ENCODE assay signal across 10 cellular contexts in genomic region chr18:3305933-3306332, GRCh38. TPM values are rescaled to one million over a fixed set of nuclear protein-coding genes. Genes with fewer than 3 reads are reported as not detected.
DNase-seq lines count a peak whose midpoint lies in the region; ATAC-seq and TF ChIP-seq lines count a peak whose summit lies in the region.
"Had no signal": no experiment of that assay in that cellular context is flagged by ENCODE, and none has a peak within 500 bp of the region (broad histone marks: within the 10 kb centered on the region; RNA-seq: fewer than 3 reads in every experiment).

No MANE protein-coding gene starts in this region.

- peak overlapping the region; percentile 72 for H3K4me2 ChIP-seq in mammary epithelial cell (ENCODE audit: insufficient read depth, low read depth, low read length)

- H3K9ac ChIP-seq in mammary epithelial cell (ENCODE audit: insufficient read depth, low read length), result peak overlapping the region; percentile 80

- intact Hi-C loops in mammary epithelial cell (cut with micrococcal nuclease), result loop anchor here (1.0 to 2.0 kb wide), 4 partner anchors 9 to 143 kb away; no protein-coding TSS in a partner anchor

- H3K27me3 ChIP-seq in mammary epithelial cell (ENCODE audit: insufficient read depth, low read length), result no peaks in the 10 kb centered on the region
- H3K27me3 ChIP-seq: neutrophil had no signal

- H2AFZ ChIP-seq in mammary epithelial cell (ENCODE audit: low read depth, low read length), result peak overlapping the region; percentile 24

- BruUV-seq in mammary epithelial cell (replicated peaks; lab: Mats Ljungman, UMichigan), result no TSS peak

- H3K4me1 ChIP-seq in mammary epithelial cell (ENCODE audit: insufficient read depth, low read length), result peaks cover 23% of the 10 kb centered on the region

- CTCF ChIA-PET in RWPE1 (lab: Yijun Ruan, JAX), result interaction anchor here (0.6 to 1.3 kb wide), 3 partner anchors 9 to 473 kb away, joined by 3 read pairs; no protein-coding TSS in a partner anchor
- CTCF ChIA-PET in mammary epithelial cell (lab: Charles Lee; ENCODE audit: low non-redundant PET), result interaction anchor here (0.6 kb wide), 1 partner anchor 288 kb away, joined by 3 read pairs; no protein-coding TSS in a partner anchor

- peak overlapping the region in 2 of 3 experiments; percentile 4 to 23 for H3K4me3 ChIP-seq in mammary epithelial cell (replicated peaks in 1 of 3; ENCODE audit: insufficient read depth in 1 of 3, low read depth in 2 of 3, low read length in 3 of 3)

- DNase-seq in HPDE6-E6E7 (ENCODE audit: extremely low spot score) (peak; percentile 62), RWPE1 (ENCODE audit: low spot score) (peak; percentile 74), mammary epithelial cell (peak; percentile 80), pons (ENCODE audit: low spot score) (peak; percentile 17), NCI-H1436 (lab: John Stamatoyannopoulos, UW) (no peak), NCI-H1105 treated with DMSO at 0.1 percent for 48 hours (lab: John Stamatoyannopoulos, UW) (no peak), COR-L47 (lab: John Stamatoyannopoulos, UW) (no peak)
- DNase-seq: NCI-H1694 had no signal

- H3K79me2 ChIP-seq in mammary epithelial cell (ENCODE audit: insufficient read depth, low read length), result no peaks in the 10 kb centered on the region

- no peak for ATAC-seq in HG03095 (IDR thresholded peaks at IDR 0.05; ENCODE audit: unreplicated experiment)

- dilution Hi-C loops in mammary epithelial cell (cut with HindIII; ENCODE audit: low sequenced_read_pairs), result loop anchor here (10.0 kb wide), 1 partner anchor 149 kb away; the partner anchor contains the start of gene TGIF1

- WGBS in mammary epithelial cell (ENCODE audit: low coverage, missing lambda C conversion rate), result 6% methylated on average over 8 of the region's 8 CpGs

- in situ Hi-C loops in mammary epithelial cell (cut with MboI; ENCODE audit: low sequenced_read_pairs in 2 of 2), result loop anchor here in 1 of 2 donors (5.0 kb wide), 1 partner anchor 141 kb away; no protein-coding TSS in a partner anchor

- H3K27ac ChIP-seq in RWPE1 (peak overlapping the region; percentile 95), mammary epithelial cell (ENCODE audit: insufficient read depth, low read depth, low read length) (peak overlapping the region; percentile 96)
- H3K27ac ChIP-seq: neutrophil had no signal

- H3K9me3 ChIP-seq in mammary epithelial cell (replicated peaks; ENCODE audit: insufficient read depth, low read length), result no peaks in the 10 kb centered on the region
- H3K9me3 ChIP-seq: neutrophil had no signal

- POLR2A ChIA-PET in RWPE1 (lab: Yijun Ruan, JAX; ENCODE audit: low non-redundant PET), result no interaction called here

- H4K20me1 ChIP-seq in mammary epithelial cell (ENCODE audit: insufficient read depth, low read length), result no peaks in the 10 kb centered on the region

- TF ChIP-seq CTCF in RWPE1 (conservative IDR thresholded peaks at IDR 0.05; ENCODE audit: low read depth), result no peak
- no peak for TF ChIP-seq CTCF in mammary epithelial cell (conservative IDR thresholded peaks at IDR 0.05 in 1 of 2, IDR thresholded peaks at IDR 0.05 in 1 of 2; ENCODE audit: extremely low read depth in 1 of 2, insufficient read depth in 1 of 2, low read depth in 1 of 2, low read length in 2 of 2)

- no peaks in the 10 kb centered on the region for H3K36me3 ChIP-seq in mammary epithelial cell (ENCODE audit: insufficient read depth, low read length)
- H3K36me3 ChIP-seq: neutrophil had no signal

RNA-seq across cellular contexts. Expression of gene MYL12B, which starts 44.0 kb away (rescaled TPM):
- 100 to 1,000 TPM; 464 to 468 TPM for total RNA-seq in mammary epithelial cell
- 914 TPM for polyA plus RNA-seq in mammary epithelial cell
- polyA minus RNA-seq in mammary epithelial cell, result 331 TPM

RNA-seq across cellular contexts. Expression of gene MYL12A, which starts 58.3 kb away (rescaled TPM):
- total RNA-seq in mammary epithelial cell, result 100 to 1,000 TPM; 429 to 570 TPM
- 487 TPM for polyA plus RNA-seq in mammary epithelial cell
- 414 TPM for polyA minus RNA-seq in mammary epithelial cell

Comparison
In these comparisons a context has a peak if more than half of its experiments do, and no peak if none do; other contexts are left out.
1. DNase-seq: peak in HPDE6-E6E7 (single experiment), RWPE1 (single experiment), mammary epithelial cell (single experiment) and pons (single experiment); none in NCI-H1436 (single experiment), NCI-H1105 treated with DMSO at 0.1 percent for 48 hours (single experiment) and COR-L47 (single experiment).